ENCODE assay signal across 9 cellular contexts in genomic region chr7:48875300-48875916, GRCh38. TPM values are rescaled to one million over a fixed set of nuclear protein-coding genes. Genes with fewer than 3 reads are reported as not detected.
DNase-seq lines count a peak whose midpoint lies in the region; ATAC-seq and TF ChIP-seq lines count a peak whose summit lies in the region.
"Had no signal": no experiment of that assay in that cellular context is flagged by ENCODE, and none has a peak within 500 bp of the region (broad histone marks: within the 10 kb centered on the region; RNA-seq: fewer than 3 reads in every experiment).

No MANE protein-coding gene starts in this region.

- 44 to 70% methylated on average over 5 to 12 of the region's 12 CpGs for WGBS in transverse colon (ENCODE audit: low coverage in 1 of 2), 2 donors

- ATAC-seq in stimulated activated effector memory CD8-positive, alpha-beta T cell treated with anti-CD3 and anti-CD28 coated beads, Interleukin-12 subunit alpha, Interleukin-12 subunit beta, amount 100 ng/mL, for 72 hours, result no peak

- H3K4me3 Mint-ChIP-seq in stimulated activated effector memory CD8-positive, alpha-beta T cell treated with anti-CD3 and anti-CD28 coated beads, Interleukin-12 subunit alpha, Interleukin-12 subunit beta, amount 100 ng/mL, for 72 hours, result no peak overlapping the region
- H3K4me3 Mint-ChIP-seq: activated naive CD4-positive, alpha-beta T cell treated with anti-CD3 and anti-CD28 coated beads, Interleukin-2, amount 50 U/mL, for 24 hours had no signal

- no peaks in the 10 kb centered on the region for H3K36me3 Mint-ChIP-seq in stimulated activated effector memory CD8-positive, alpha-beta T cell treated with anti-CD3 and anti-CD28 coated beads, Interleukin-12 subunit alpha, Interleukin-12 subunit beta, amount 100 ng/mL, for 72 hours
- H3K36me3 Mint-ChIP-seq: activated naive CD4-positive, alpha-beta T cell treated with anti-CD3 and anti-CD28 coated beads, Interleukin-2, amount 50 U/mL, for 24 hours had no signal

- no peaks in the 10 kb centered on the region for H3K4me1 ChIP-seq in transverse colon

- intact Hi-C loops in transverse colon (cut with DNase I; ENCODE audit: low total_unique reads), result no loop called here

- no peak overlapping the region for H3K4me3 ChIP-seq in transverse colon

- DNase-seq in Ammon's horn (ENCODE audit: low spot score), result peak; percentile 85
- peak; percentile 70 for DNase-seq in HT-29 (ENCODE audit: low spot score)
- DNase-seq in SKM-1 (lab: John Stamatoyannopoulos, UW; ENCODE audit: unreplicated experiment), result peak; percentile 9
- peak; percentile 54 for DNase-seq in iPS DF 19.7 (ENCODE audit: low read depth, low spot score)
- peak; percentile 8 for DNase-seq in transverse colon
- DNase-seq in stimulated activated effector memory CD8-positive, alpha-beta T cell treated with anti-CD3 and anti-CD28 coated beads, Interleukin-12 subunit alpha, Interleukin-12 subunit beta, amount 100 ng/mL, for 72 hours (ENCODE audit: low spot score in 2 of 2), result no peak
- no peak for DNase-seq in activated gamma-delta T cell treated with Interleukin-2 at 50 U/mL for 16 hours
- no peak for DNase-seq in NCI-H2171 (lab: John Stamatoyannopoulos, UW)

- TF ChIP-seq CTCF in transverse colon (IDR thresholded peaks at IDR 0.05), result peak in 3 of 5 experiments; percentile 9 to 23 (median 14)

- H3K27ac ChIP-seq in transverse colon, result no peak overlapping the region

- H3K27me3 ChIP-seq in transverse colon, result no peaks in the 10 kb centered on the region

- in situ Hi-C loops in transverse colon (cut with MboI; ENCODE audit: low pct_ligation_motif_present in 1 of 4, low pct_unique_long_range_greater_than_20kb in 1 of 4, low sequenced_read_pairs in 3 of 4), result no loop called here

- TF ChIP-seq POLR2A in transverse colon (IDR thresholded peaks at IDR 0.05), result no peak

- H3K9me3 ChIP-seq in transverse colon, result no peaks in the 10 kb centered on the region

- H3K9me3 Mint-ChIP-seq in stimulated activated effector memory CD8-positive, alpha-beta T cell treated with anti-CD3 and anti-CD28 coated beads, Interleukin-12 subunit alpha, Interleukin-12 subunit beta, amount 100 ng/mL, for 72 hours, result peaks cover 7% of the 10 kb centered on the region

- H3K36me3 ChIP-seq in transverse colon, result no peaks in the 10 kb centered on the region

- TF ChIP-seq EP300 in transverse colon (IDR thresholded peaks at IDR 0.05; ENCODE audit: low read depth), result no peak

- no peaks in the 10 kb centered on the region for H3K4me1 Mint-ChIP-seq in stimulated activated effector memory CD8-positive, alpha-beta T cell treated with anti-CD3 and anti-CD28 coated beads, Interleukin-12 subunit alpha, Interleukin-12 subunit beta, amount 100 ng/mL, for 72 hours
- H3K4me1 Mint-ChIP-seq: activated naive CD4-positive, alpha-beta T cell treated with anti-CD3 and anti-CD28 coated beads, Interleukin-2, amount 50 U/mL, for 24 hours had no signal

- no peak overlapping the region for H3K27ac Mint-ChIP-seq in stimulated activated effector memory CD8-positive, alpha-beta T cell treated with anti-CD3 and anti-CD28 coated beads, Interleukin-12 subunit alpha, Interleukin-12 subunit beta, amount 100 ng/mL, for 72 hours
- H3K27ac Mint-ChIP-seq: activated naive CD4-positive, alpha-beta T cell treated with anti-CD3 and anti-CD28 coated beads, Interleukin-2, amount 50 U/mL, for 24 hours had no signal

RNA-seq across cellular contexts. Expression of gene CDC14C, which starts 48.9 kb away (rescaled TPM):
- not detected in 2 replicates for total RNA-seq in HT-29 (2014; rRNA removed; shearing (Covaris generic))
- total RNA-seq in transverse colon, result not detected

Comparison
In these comparisons a context has a peak if more than half of its experiments do, and no peak if none do; other contexts are left out.
1. DNase-seq: peak in Ammon's horn (single experiment), HT-29 (single experiment), SKM-1 (single experiment), iPS DF 19.7 (single experiment) and transverse colon (single experiment); none in stimulated activated effector memory CD8-positive, alpha-beta T cell treated with anti-CD3 and anti-CD28 coated beads, Interleukin-12 subunit alpha, Interleukin-12 subunit beta, amount 100 ng/mL, for 72 hours (0 of 2), activated gamma-delta T cell treated with Interleukin-2 at 50 U/mL for 16 hours (single experiment) and NCI-H2171 (single experiment).